ENCODE assay signal across 19 cellular contexts in genomic region chr11:83863272-83863671, GRCh38.
DNase-seq lines count a peak whose midpoint lies in the region; ATAC-seq, FAIRE-seq and TF ChIP-seq lines count a peak whose summit lies in the region.
"Had no signal": no experiment of that assay in that cellular context is flagged by ENCODE, and none has a peak within 500 bp of the region (broad histone marks: within the 10 kb centered on the region; RNA-seq: fewer than 3 reads in every experiment).

No MANE protein-coding gene starts in this region.

- no peaks in the 10 kb centered on the region for H3K4me1 Mint-ChIP-seq in T-helper 17 cell
- H3K4me1 Mint-ChIP-seq: B cell; CD4-positive, CD25-positive, alpha-beta regulatory T cell; CD8-positive, alpha-beta memory T cell had no signal

- H3K27ac Mint-ChIP-seq in T-helper 17 cell = no peak overlapping the region
- H3K27ac Mint-ChIP-seq: B cell; CD4-positive, CD25-positive, alpha-beta regulatory T cell; CD8-positive, alpha-beta memory T cell had no signal

- H3K27me3 Mint-ChIP-seq in T-helper 17 cell = no peaks in the 10 kb centered on the region
- H3K27me3 Mint-ChIP-seq: CD4-positive, CD25-positive, alpha-beta regulatory T cell had no signal

- intact Hi-C loops in left ventricle myocardium superior (cut with micrococcal nuclease) = no loop called here

- ATAC-seq in SK-N-SH treated with all-trans-retinoic acid at 6 μM for 48 hours = no peak
- ATAC-seq in T-helper 17 cell = no peak
- no peak for ATAC-seq in left ventricle myocardium superior

- peak; percentile 84 for DNase-seq in SK-MEL-5 (ENCODE audit: low read depth, low spot score)
- peak; percentile 58 for DNase-seq in islet precursor cell
- DNase-seq in urothelium cell line (ENCODE audit: low spot score) = no peak
- DNase-seq in T-helper 17 cell = no peak
- DNase-seq in NCI-H748 (lab: John Stamatoyannopoulos, UW; ENCODE audit: unreplicated experiment) = no peak
- no peak for DNase-seq in left ventricle myocardium superior
- DNase-seq: Caco-2; CD4-positive, CD25-positive, alpha-beta regulatory T cell; CD8-positive, alpha-beta memory T cell; GM23248; HCEC 1CT; IMR-90 had no signal

- H3K36me3 Mint-ChIP-seq in T-helper 17 cell (ENCODE audit: low read depth) = no peaks in the 10 kb centered on the region
- H3K36me3 Mint-ChIP-seq: CD4-positive, CD25-positive, alpha-beta regulatory T cell; CD8-positive, alpha-beta memory T cell had no signal

- H3K9me3 ChIP-seq in T-helper 17 cell (ENCODE audit: control insufficient read depth, low read length, poor library complexity, severe bottlenecking) = no peaks in the 10 kb centered on the region

- FAIRE-seq in urothelium cell line (lab: Jason Lieb, UNC) = peak; percentile 17
- FAIRE-seq: D721Med, G401.6, GM12891, GM19239, HTR-8/SVneo had no signal

- in situ Hi-C loops in SK-MEL-5 (cut with HindIII; ENCODE audit: low pct_unique_long_range_greater_than_20kb, low sequenced_read_pairs) = no loop called here

- no peak overlapping the region for H3K4me3 Mint-ChIP-seq in T-helper 17 cell
- H3K4me3 Mint-ChIP-seq: B cell; CD4-positive, CD25-positive, alpha-beta regulatory T cell; CD8-positive, alpha-beta memory T cell had no signal

TF ChIP-seq in SK-N-SH treated with all-trans-retinoic acid at 6 μM for 48 hours, 23 proteins besides CTCF, POLR2A, EP300 and RAD21:
- TF ChIP-seq ISL1 (CRISPR knock-in tag; IDR thresholded peaks at IDR 0.05) (peak; percentile 58), ZNF565 (CRISPR knock-in tag; conservative IDR thresholded peaks at IDR 0.05; ENCODE audit: low read depth) (no peak), BACH2 (CRISPR knock-in tag; IDR thresholded peaks at IDR 0.05; ENCODE audit: borderline replicate concordance) (no peak), PPARA (CRISPR knock-in tag; IDR thresholded peaks at IDR 0.05; ENCODE audit: borderline replicate concordance) (no peak), ZNF8 (CRISPR knock-in tag; IDR thresholded peaks at IDR 0.05) (no peak), TOX (CRISPR knock-in tag; IDR thresholded peaks at IDR 0.05; ENCODE audit: borderline replicate concordance) (no peak), RARB (CRISPR knock-in tag; IDR thresholded peaks at IDR 0.05) (no peak), GLIS3 (CRISPR knock-in tag; IDR thresholded peaks at IDR 0.05) (no peak), TCF4 (CRISPR knock-in tag; IDR thresholded peaks at IDR 0.05; ENCODE audit: borderline replicate concordance) (peak; percentile 50; the same call in 1 of the 2 replicates), ZFP30 (CRISPR knock-in tag; IDR thresholded peaks at IDR 0.05) (no peak), POU6F1 (CRISPR knock-in tag; IDR thresholded peaks at IDR 0.05; ENCODE audit: borderline replicate concordance, low read depth) (no peak), ARNTL (CRISPR knock-in tag; IDR thresholded peaks at IDR 0.05; ENCODE audit: borderline replicate concordance, low read depth) (no peak), OSR1 (CRISPR knock-in tag; IDR thresholded peaks at IDR 0.05) (no peak), SNAI2 (CRISPR knock-in tag; IDR thresholded peaks at IDR 0.05) (no peak)
- TF ChIP-seq, protein P1, sequence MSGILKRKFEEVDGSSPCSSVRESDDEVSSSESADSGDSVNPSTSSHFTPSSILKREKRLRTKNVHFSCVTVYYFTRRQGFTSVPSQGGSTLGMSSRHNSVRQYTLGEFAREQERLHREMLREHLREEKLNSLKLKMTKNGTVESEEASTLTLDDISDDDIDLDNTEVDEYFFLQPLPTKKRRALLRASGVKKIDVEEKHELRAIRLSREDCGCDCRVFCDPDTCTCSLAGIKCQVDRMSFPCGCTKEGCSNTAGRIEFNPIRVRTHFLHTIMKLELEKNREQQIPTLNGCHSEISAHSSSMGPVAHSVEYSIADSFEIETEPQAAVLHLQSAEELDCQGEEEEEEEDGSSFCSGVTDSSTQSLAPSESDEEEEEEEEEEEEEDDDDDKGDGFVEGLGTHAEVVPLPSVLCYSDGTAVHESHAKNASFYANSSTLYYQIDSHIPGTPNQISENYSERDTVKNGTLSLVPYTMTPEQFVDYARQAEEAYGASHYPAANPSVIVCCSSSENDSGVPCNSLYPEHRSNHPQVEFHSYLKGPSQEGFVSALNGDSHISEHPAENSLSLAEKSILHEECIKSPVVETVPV (CRISPR knock-in tag; IDR thresholded peaks at IDR 0.05) = no peak
- TF ChIP-seq, protein P2, sequence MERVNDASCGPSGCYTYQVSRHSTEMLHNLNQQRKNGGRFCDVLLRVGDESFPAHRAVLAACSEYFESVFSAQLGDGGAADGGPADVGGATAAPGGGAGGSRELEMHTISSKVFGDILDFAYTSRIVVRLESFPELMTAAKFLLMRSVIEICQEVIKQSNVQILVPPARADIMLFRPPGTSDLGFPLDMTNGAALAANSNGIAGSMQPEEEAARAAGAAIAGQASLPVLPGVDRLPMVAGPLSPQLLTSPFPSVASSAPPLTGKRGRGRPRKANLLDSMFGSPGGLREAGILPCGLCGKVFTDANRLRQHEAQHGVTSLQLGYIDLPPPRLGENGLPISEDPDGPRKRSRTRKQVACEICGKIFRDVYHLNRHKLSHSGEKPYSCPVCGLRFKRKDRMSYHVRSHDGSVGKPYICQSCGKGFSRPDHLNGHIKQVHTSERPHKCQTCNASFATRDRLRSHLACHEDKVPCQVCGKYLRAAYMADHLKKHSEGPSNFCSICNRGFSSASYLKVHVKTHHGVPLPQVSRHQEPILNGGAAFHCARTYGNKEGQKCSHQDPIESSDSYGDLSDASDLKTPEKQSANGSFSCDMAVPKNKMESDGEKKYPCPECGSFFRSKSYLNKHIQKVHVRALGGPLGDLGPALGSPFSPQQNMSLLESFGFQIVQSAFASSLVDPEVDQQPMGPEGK (CRISPR knock-in tag; IDR thresholded peaks at IDR 0.05; ENCODE audit: borderline replicate concordance) = no peak

Comparison
In these comparisons a context has a peak if more than half of its experiments do, and no peak if none do; other contexts are left out.
1. DNase-seq: peak in SK-MEL-5 (single experiment) and islet precursor cell (single experiment); none in urothelium cell line (single experiment), T-helper 17 cell (0 of 3), NCI-H748 (single experiment) and left ventricle myocardium superior (single experiment).